1 cellular context compared by ENCODE assay signal in genomic region chr4:121960801-121961200, GRCh38.
TF ChIP-seq lines count a peak whose summit lies in the region.

No MANE protein-coding gene starts in this region.

TF ChIP-seq in HepG2, 621 proteins besides CTCF, POLR2A, EP300 and RAD21 (continued from another document):
- no peak for TF ChIP-seq ZNF580 (CRISPR knock-in tag; IDR thresholded peaks at IDR 0.05; ENCODE audit: borderline replicate concordance, low read depth)
- no peak for TF ChIP-seq ZNF460 (CRISPR knock-in tag; IDR thresholded peaks at IDR 0.05; ENCODE audit: borderline replicate concordance)
- no peak for TF ChIP-seq ZHX2 (IDR thresholded peaks at IDR 0.05; ENCODE audit: low read depth)
- no peak for TF ChIP-seq ZHX2 (CRISPR knock-in tag; IDR thresholded peaks at IDR 0.05; ENCODE audit: borderline replicate concordance)
- peak; percentile 70 for TF ChIP-seq ISL2 (CRISPR knock-in tag; IDR thresholded peaks at IDR 0.05)
- no peak for TF ChIP-seq SOX6 (IDR thresholded peaks at IDR 0.05)
- TF ChIP-seq SOX6 (CRISPR knock-in tag; IDR thresholded peaks at IDR 0.05), result peak; percentile 60; the same call in 1 of the 2 replicates
- peak; percentile 60; the same call in 1 of the 2 replicates for TF ChIP-seq NFIC (IDR thresholded peaks at IDR 0.05; ENCODE audit: low read length)
- peak; percentile 36; the same call in 1 of the 2 replicates for TF ChIP-seq GATAD2A (CRISPR knock-in tag; IDR thresholded peaks at IDR 0.05)
- TF ChIP-seq KLF13 (CRISPR knock-in tag; IDR thresholded peaks at IDR 0.05), result no peak
- peak; percentile 68 for TF ChIP-seq PAXIP1 (CRISPR knock-in tag; conservative IDR thresholded peaks at IDR 0.05)
- peak; percentile 42 for TF ChIP-seq ARID5B (CRISPR knock-in tag; IDR thresholded peaks at IDR 0.05)
- peak; percentile 35; the same call in 1 of the 2 replicates for TF ChIP-seq SOX5 (CRISPR knock-in tag; IDR thresholded peaks at IDR 0.05; ENCODE audit: borderline replicate concordance)
- peak; percentile 39 for TF ChIP-seq YY1 (IDR thresholded peaks at IDR 0.05; ENCODE audit: insufficient read depth, insufficient replicate concordance, low read depth, low read length)
- no peak for TF ChIP-seq NCOR1 (IDR thresholded peaks at IDR 0.05; ENCODE audit: borderline replicate concordance, low read length)
- TF ChIP-seq ZXDC (CRISPR knock-in tag; IDR thresholded peaks at IDR 0.05), result no peak
- TF ChIP-seq SOX13 (IDR thresholded peaks at IDR 0.05), result no peak
- TF ChIP-seq SOX13 (CRISPR knock-in tag; conservative IDR thresholded peaks at IDR 0.05 in 1 of 2, IDR thresholded peaks at IDR 0.05 in 1 of 2), result peak in 1 of 2 experiments; percentile 48; a peak in 1 of 4 replicates
- TF ChIP-seq FOXA3 (CRISPR knock-in tag; IDR thresholded peaks at IDR 0.05), result peak; percentile 56
- TF ChIP-seq HNF4A (CRISPR knock-in tag; IDR thresholded peaks at IDR 0.05), result peak; percentile 70
- TF ChIP-seq AHDC1 (CRISPR knock-in tag; IDR thresholded peaks at IDR 0.05; ENCODE audit: borderline replicate concordance), result peak; percentile 39; the same call in 1 of the 2 replicates
